In the genomic region with DNA sequence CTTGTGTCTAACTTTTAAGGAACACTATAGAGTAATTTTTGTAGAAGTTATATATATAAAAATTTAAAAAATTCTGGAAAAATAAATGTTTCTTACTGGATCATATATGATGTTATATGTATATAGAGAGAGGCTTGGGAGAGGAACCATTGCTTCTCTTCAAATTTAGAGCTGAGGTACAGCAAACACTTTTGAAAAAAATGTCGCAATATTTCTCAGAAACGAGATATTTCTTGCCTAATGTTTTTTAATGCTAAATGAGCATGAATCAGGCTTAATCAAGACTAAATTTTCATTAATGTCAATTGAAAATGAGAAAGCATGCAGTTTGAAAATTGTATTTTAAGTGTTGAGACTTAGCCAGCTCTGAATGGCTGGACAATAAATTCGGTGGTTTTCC, we compare ENCODE assay signal across 28 cellular contexts.
"Had no signal": no experiment of that assay in that cellular context is flagged by ENCODE, and none has a peak within 500 bp of the region (broad histone marks: within the 10 kb centered on the region; RNA-seq: fewer than 3 reads in every experiment).

No MANE protein-coding gene starts in this region.

- H3K27ac ChIP-seq: neural progenitor cell, ovary, parathyroid adenoma, psoas muscle, skin epidermis, spleen, suprapubic skin, testis, tibial artery, transverse colon, upper lobe of right lung, uterus had no signal

- DNase-seq: natural killer cell; occipital lobe; ovary; posterior cingulate gyrus; psoas muscle; right cardiac atrium; spleen; stimulated activated CD4-positive, alpha-beta T cell treated with anti-CD3 and anti-CD28 coated beads, Interleukin-12 subunit alpha, Interleukin-12 subunit beta, amount 100 ng/mL, for 4 hours; stimulated activated CD4-positive, alpha-beta T cell treated with anti-CD3 and anti-CD28 coated beads, Interleukin-1b, Interleukin-23, amount 100 ng/mL, for 48 hours; stimulated activated CD4-positive, alpha-beta T cell treated with anti-CD3 and anti-CD28 coated beads, Interleukin-4, amount 100 ng/mL, for 1 hour; stimulated activated CD4-positive, alpha-beta T cell treated with anti-CD3 and anti-CD28 coated beads, Interleukin-4, amount 100 ng/mL, for 4 hours; stimulated activated CD8-positive, alpha-beta memory T cell treated with anti-CD3 and anti-CD28 coated beads, Interleukin-4, amount 100 ng/mL, for 48 hours; stimulated activated naive CD4-positive, alpha-beta T cell; stimulated activated naive CD8-positive, alpha-beta T cell treated with anti-CD3 and anti-CD28 coated beads, Interleukin-15, amount 100 ng/mL, for 72 hours; stimulated activated naive CD8-positive, alpha-beta T cell treated with anti-CD3 and anti-CD28 coated beads, Interleukin-15, Interleukin-2, amounts not matched to agents 100 U/mL and 50 U/mL, for 24 hours; substantia nigra; testis; tibial artery; transverse colon; upper lobe of right lung; uterus had no signal

- H3K9me3 ChIP-seq: ovary, psoas muscle, spleen, suprapubic skin, testis, tibial artery, transverse colon, upper lobe of right lung, uterus had no signal

- H3K9ac ChIP-seq: neural progenitor cell, parathyroid adenoma had no signal

- H2AFZ ChIP-seq: neural progenitor cell, parathyroid adenoma had no signal

- ATAC-seq: natural killer cell; psoas muscle; right cardiac atrium; sciatic nerve; stimulated activated memory B cell treated with anti-CD40 and anti-IgM and Interleukin-4, amounts not matched to agents 10 μg/mL and 1 μg/mL and 100 μg/mL, for 72 hours; stimulated activated naive CD8-positive, alpha-beta T cell treated with anti-CD3 and anti-CD28 coated beads, Interleukin-15, amount 100 ng/mL, for 72 hours; stimulated activated naive CD8-positive, alpha-beta T cell treated with anti-CD3 and anti-CD28 coated beads, Interleukin-15, Interleukin-2, amounts not matched to agents 100 U/mL and 50 U/mL, for 24 hours; upper lobe of right lung had no signal

- H3K36me3 ChIP-seq: ovary, spleen, suprapubic skin, tibial artery, transverse colon, upper lobe of right lung, uterus had no signal

- H3K4me2 ChIP-seq: neural progenitor cell, smooth muscle cell had no signal

- H3K27me3 ChIP-seq: neural progenitor cell, ovary, suprapubic skin, testis, tibial artery had no signal

- H3K4me3 ChIP-seq: neural progenitor cell, ovary, psoas muscle, skin epidermis, smooth muscle cell, spleen, suprapubic skin, testis, tibial artery, transverse colon, upper lobe of right lung, uterus had no signal

- H3K4me1 ChIP-seq: neural progenitor cell, parathyroid adenoma had no signal
